29 cellular contexts compared by ENCODE assay signal in genomic region chr2:109258905-109259540, GRCh38.
DNase-seq lines count a peak whose midpoint lies in the region; ATAC-seq and TF ChIP-seq lines count a peak whose summit lies in the region.
"Had no signal": no experiment of that assay in that cellular context is flagged by ENCODE, and none has a peak within 500 bp of the region (broad histone marks: within the 10 kb centered on the region; RNA-seq: fewer than 3 reads in every experiment).

No MANE protein-coding gene starts in this region.

- no peaks in the 10 kb centered on the region for H3K27me3 Mint-ChIP-seq in CD8-positive, alpha-beta T cell (ENCODE audit: low read depth)
- H3K27me3 Mint-ChIP-seq: stimulated activated naive CD8-positive, alpha-beta T cell treated with anti-CD3 and anti-CD28 coated beads, Interleukin-15, amount 100 ng/mL, for 72 hours had no signal

- no peaks in the 10 kb centered on the region for H3K27me3 ChIP-seq in CD8-positive, alpha-beta T cell (ENCODE audit: insufficient read depth, low read length)
- no peaks in the 10 kb centered on the region for H3K27me3 ChIP-seq in testis
- H3K27me3 ChIP-seq: Peyer's patch, transverse colon had no signal

- H3K4me3 ChIP-seq in CD8-positive, alpha-beta T cell (ENCODE audit: low read depth, low read length): no peak overlapping the region
- H3K4me3 ChIP-seq in testis: no peak overlapping the region
- H3K4me3 ChIP-seq: Peyer's patch, transverse colon had no signal

- 90 to 95% methylated on average over 3 to 11 of the region's 11 CpGs for WGBS in testis, 2 donors

- no peak overlapping the region for H3K4me3 Mint-ChIP-seq in CD8-positive, alpha-beta T cell
- H3K4me3 Mint-ChIP-seq: activated naive CD8-positive, alpha-beta T cell treated with anti-CD3 and anti-CD28 coated beads, Interleukin-2, amount 10 ng/mL, durations not matched to agents 7 days and 5 days; CD4-positive, alpha-beta memory T cell; IgD-negative memory B cell; nephron; stimulated activated naive CD8-positive, alpha-beta T cell treated with anti-CD3 and anti-CD28 coated beads, Interleukin-15, amount 100 ng/mL, for 72 hours had no signal

- intact Hi-C loops in CD8-positive, alpha-beta T cell (cut with DNase I, micrococcal nuclease): no loop called here
- intact Hi-C loops in testis (cut with DNase I; ENCODE audit: low total_unique reads): no loop called here

- H3K27ac ChIP-seq in CD8-positive, alpha-beta T cell (ENCODE audit: low read depth, low read length): no peak overlapping the region
- H3K27ac ChIP-seq in cingulate gyrus (ENCODE audit: low read depth, low read length) (peak overlapping the region; percentile 10), testis (no peak overlapping the region)
- H3K27ac ChIP-seq: parathyroid adenoma, transverse colon, VCaP had no signal

- H3K4me1 ChIP-seq in CD8-positive, alpha-beta T cell (ENCODE audit: insufficient read depth, low read length): peaks cover 10% of the 10 kb centered on the region
- no peaks in the 10 kb centered on the region for H3K4me1 ChIP-seq in testis

- no peak for TF ChIP-seq CTCF in CD8-positive, alpha-beta T cell (IDR thresholded peaks at IDR 0.05)
- TF ChIP-seq CTCF in testis (IDR thresholded peaks at IDR 0.05): no peak

- no peaks in the 10 kb centered on the region for H3K36me3 ChIP-seq in CD8-positive, alpha-beta T cell (ENCODE audit: insufficient read depth, low read length)
- no peaks in the 10 kb centered on the region for H3K36me3 ChIP-seq in testis (ENCODE audit: low read depth, missing control alignments)
- H3K36me3 ChIP-seq: Peyer's patch, transverse colon had no signal

- no peak for ATAC-seq in CD8-positive, alpha-beta T cell
- no peak for ATAC-seq in HG02623 (IDR thresholded peaks at IDR 0.05; ENCODE audit: unreplicated experiment)
- ATAC-seq: effector memory CD8-positive, alpha-beta T cell; stimulated activated naive CD8-positive, alpha-beta T cell treated with anti-CD3 and anti-CD28 coated beads, Interleukin-15, amount 100 ng/mL, for 72 hours had no signal

- H3K9me3 Mint-ChIP-seq in CD8-positive, alpha-beta T cell: no peaks in the 10 kb centered on the region
- H3K9me3 Mint-ChIP-seq: activated naive CD8-positive, alpha-beta T cell treated with anti-CD3 and anti-CD28 coated beads, Interleukin-2, amount 10 ng/mL, durations not matched to agents 7 days and 5 days; CD4-positive, alpha-beta memory T cell; effector memory CD8-positive, alpha-beta T cell; IgD-negative memory B cell; nephron; stimulated activated naive CD8-positive, alpha-beta T cell treated with anti-CD3 and anti-CD28 coated beads, Interleukin-15, amount 100 ng/mL, for 72 hours had no signal

- no peaks in the 10 kb centered on the region for H3K36me3 Mint-ChIP-seq in CD8-positive, alpha-beta T cell
- H3K36me3 Mint-ChIP-seq: activated naive CD8-positive, alpha-beta T cell treated with anti-CD3 and anti-CD28 coated beads, Interleukin-2, amount 10 ng/mL, durations not matched to agents 7 days and 5 days; CD4-positive, alpha-beta memory T cell; IgD-negative memory B cell had no signal

- peak overlapping the region; percentile 18 for H3K27ac Mint-ChIP-seq in CD8-positive, alpha-beta T cell
- H3K27ac Mint-ChIP-seq: activated naive CD8-positive, alpha-beta T cell treated with anti-CD3 and anti-CD28 coated beads, Interleukin-2, amount 10 ng/mL, durations not matched to agents 7 days and 5 days; CD4-positive, alpha-beta memory T cell; effector memory CD8-positive, alpha-beta T cell; IgD-negative memory B cell; nephron; stimulated activated naive CD8-positive, alpha-beta T cell treated with anti-CD3 and anti-CD28 coated beads, Interleukin-15, amount 100 ng/mL, for 72 hours had no signal

- H3K4me1 Mint-ChIP-seq in CD8-positive, alpha-beta T cell (ENCODE audit: low read depth): peaks cover 45% of the 10 kb centered on the region

- DNase-seq in CD8-positive, alpha-beta T cell: no peak
- DNase-seq in mesenteric fat pad (ENCODE audit: low spot score) (peak; percentile 72), testis (peak; percentile 11), DMS153 (lab: John Stamatoyannopoulos, UW) (no peak), AML-193 (lab: John Stamatoyannopoulos, UW) (no peak)
- DNase-seq: activated CD4-positive, alpha-beta T cell treated with anti-CD3 and anti-CD28 coated beads for 4 hours; activated naive CD8-positive, alpha-beta T cell treated with anti-CD3 and anti-CD28 coated beads, Interleukin-2, amount 10 ng/mL, durations not matched to agents 7 days and 5 days; caudate nucleus; CD4-positive, alpha-beta memory T cell; effector memory CD8-positive, alpha-beta T cell; foreskin fibroblast; kidney glomerular epithelial cell; MV-4-11; NCI-H1694; NCI-H446 treated with DMSO at 0.1 percent for 48 hours; NCI-H82; SIG-M5; stimulated activated CD4-positive, alpha-beta T cell treated with anti-CD3 and anti-CD28 coated beads, Interleukin-12 subunit alpha, Interleukin-12 subunit beta, amount 100 ng/mL, for 4 hours; stimulated activated CD4-positive, alpha-beta T cell treated with anti-CD3 and anti-CD28 coated beads, Interleukin-2, amount 100 ng/mL, for 48 hours; stimulated activated naive CD8-positive, alpha-beta T cell treated with anti-CD3 and anti-CD28 coated beads, Interleukin-15, amount 100 ng/mL, for 72 hours; T-helper 9 cell; transverse colon had no signal

- H3K9me3 ChIP-seq in CD8-positive, alpha-beta T cell (ENCODE audit: low read length): no peaks in the 10 kb centered on the region
- no peaks in the 10 kb centered on the region for H3K9me3 ChIP-seq in testis
- H3K9me3 ChIP-seq: Peyer's patch, transverse colon had no signal

- POLR2A ChIA-PET in CD8-positive, alpha-beta T cell (lab: Charles Lee): no interaction called here

- TF ChIP-seq POLR2A in testis (IDR thresholded peaks at IDR 0.05): no peak

- CTCF ChIA-PET in CD8-positive, alpha-beta T cell (lab: Charles Lee): no interaction called here

Comparison
In these comparisons a context has a peak if more than half of its experiments do, and no peak if none do; other contexts are left out.
1. DNase-seq: peak in mesenteric fat pad (single experiment) and testis (single experiment); none in CD8-positive, alpha-beta T cell (0 of 7), DMS153 (single experiment) and AML-193 (0 of 2).